ENCODE assay signal across 1 cellular context in genomic region chr16:67279296-67280089, GRCh38.
TF ChIP-seq lines count a peak whose summit lies in the region.

Gene PLEKHG4 (plus strand): TSS chr16:67279532. CDS start chr16:67280045, 513 bp downstream.

TF ChIP-seq in SK-N-SH, 30 proteins besides CTCF, POLR2A, EP300 and RAD21 (continued from another document):
- TF ChIP-seq REST (IDR thresholded peaks at IDR 0.05; ENCODE audit: low read depth, low read length) (no peak), SMC3 (IDR thresholded peaks at IDR 0.05; ENCODE audit: low read depth, low read length) (peak; percentile 47), USF2 (IDR thresholded peaks at IDR 0.05; ENCODE audit: borderline replicate concordance, low read depth, low read length) (no peak), NRF1 (IDR thresholded peaks at IDR 0.05; ENCODE audit: low read depth, low read length) (peak; percentile 22; the same call in 1 of the 2 replicates), RFX5 (IDR thresholded peaks at IDR 0.05; ENCODE audit: low read length) (no peak), RCOR1 (IDR thresholded peaks at IDR 0.05; ENCODE audit: low read length) (peak; percentile 59; the same call in 1 of the 2 replicates)
